Comparison of ENCODE assay signal across 8 cellular contexts in genomic region chr11:13463779-13464290, GRCh38. TPM values are rescaled to one million over a fixed set of nuclear protein-coding genes. Genes with fewer than 3 reads are reported as not detected.
DNase-seq lines count a peak whose midpoint lies in the region; TF ChIP-seq lines count a peak whose summit lies in the region.

No MANE protein-coding gene starts in this region.

- H3K27ac ChIP-seq in SJCRH30 (peak overlapping the region; percentile 76), skeletal muscle tissue (ENCODE audit: low read depth, low read length) (peak overlapping the region; percentile 82)

- H3K27me3 ChIP-seq in SJCRH30 (no peaks in the 10 kb centered on the region), skeletal muscle tissue (ENCODE audit: control insufficient read depth in 3 of 3, insufficient read depth in 3 of 3, low read length in 3 of 3) (no peaks in the 10 kb centered on the region)

- DNase-seq in NCI-H526 treated with DMSO at 0.1 percent for 48 hours (lab: John Stamatoyannopoulos, UW): peak; percentile 43
- no peak for DNase-seq in NCI-H526 (lab: John Stamatoyannopoulos, UW)
- DNase-seq in SJCRH30: no peak
- no peak for DNase-seq in fibroblast of pulmonary artery (ENCODE audit: low read depth)
- no peak for DNase-seq in nucleus accumbens (lab: John Stamatoyannopoulos, UW)
- no peak for DNase-seq in amygdala (lab: John Stamatoyannopoulos, UW)
- no peak for DNase-seq in central memory CD4-positive, alpha-beta T cell

- 0 out of 2 replicates have a peak, but pooled peaks cover 3% of the 10 kb centered on the region for H3K9me3 ChIP-seq in SJCRH30 (replicated peaks)
- H3K9me3 ChIP-seq in skeletal muscle tissue (ENCODE audit: control insufficient read depth in 3 of 3, low read length in 3 of 3): no peaks in the 10 kb centered on the region

- H3K4me3 ChIP-seq in SJCRH30 (peak overlapping the region; percentile 80), fibroblast of pulmonary artery (replicated peaks; ENCODE audit: low read depth, low read length) (peak overlapping the region; percentile 87), skeletal muscle tissue (ENCODE audit: low read length in 3 of 3) (peak overlapping the region; percentile 90 to 98 (median 93))

- TF ChIP-seq CTCF in fibroblast of pulmonary artery (IDR thresholded peaks at IDR 0.05; ENCODE audit: low read length, missing control alignments): no peak

- H3K9ac ChIP-seq in skeletal muscle tissue (ENCODE audit: low read depth in 1 of 3, low read length in 3 of 3): peak overlapping the region; percentile 86 to 90 (median 90)

- no peaks in the 10 kb centered on the region for H3K36me3 ChIP-seq in SJCRH30
- no peaks in the 10 kb centered on the region for H3K36me3 ChIP-seq in skeletal muscle tissue (ENCODE audit: control insufficient read depth in 3 of 3, insufficient read depth in 3 of 3, low read length in 3 of 3)

- H3K4me1 ChIP-seq in SJCRH30 (no peaks in the 10 kb centered on the region), skeletal muscle tissue (ENCODE audit: control insufficient read depth in 3 of 3, insufficient read depth in 3 of 3, low read length in 3 of 3) (peaks cover 10 to 14% (median 12%) of the 10 kb centered on the region in 3 donors)

RNA-seq across cellular contexts. Expression of gene BTBD10, which starts 0.8 kb away (rescaled TPM):
- 37.1 and 38.6 TPM in 2 replicates for total RNA-seq in SJCRH30 (2014; rRNA removed; shearing (Covaris generic))
- 91.3 TPM for total RNA-seq in skeletal muscle tissue

RNA-seq across cellular contexts. Expression of gene PTH, which starts 32.0 kb away (rescaled TPM):
- total RNA-seq in SJCRH30 (2014; rRNA removed; shearing (Covaris generic)): not detected in 2 replicates
- total RNA-seq in skeletal muscle tissue: not detected
